Comparison of ENCODE assay signal across 10 cellular contexts in the genomic region with DNA sequence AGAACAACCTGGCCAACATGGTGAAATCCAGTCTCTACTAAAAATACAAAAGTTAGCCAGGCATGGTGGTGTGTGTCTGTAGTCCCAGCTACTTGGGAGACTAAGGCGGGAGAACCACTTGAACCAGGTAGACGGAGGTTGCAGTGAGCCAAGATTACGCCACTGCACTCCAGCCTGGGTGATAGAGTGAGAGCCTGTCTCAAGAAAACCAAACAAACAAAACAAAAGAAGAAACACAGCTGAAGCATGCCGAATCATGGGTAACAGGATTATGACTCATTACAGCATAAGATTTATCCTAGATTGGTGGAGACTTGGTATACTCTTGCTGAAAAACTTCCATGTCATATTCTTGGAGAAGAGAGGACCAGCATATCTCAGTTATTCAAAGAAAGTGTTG.
"Had no signal": no experiment of that assay in that cellular context is flagged by ENCODE, and none has a peak within 500 bp of the region (broad histone marks: within the 10 kb centered on the region; RNA-seq: fewer than 3 reads in every experiment).

No MANE protein-coding gene starts in this region.

- H3K4me3 ChIP-seq: heart left ventricle, testis had no signal

- H3K27ac Mint-ChIP-seq: activated naive CD4-positive, alpha-beta T cell treated with anti-CD3 and anti-CD28 coated beads, Interleukin-2, amount 50 U/mL, for 24 hours; nephron progenitor cell; stimulated activated naive CD8-positive, alpha-beta T cell treated with anti-CD3 and anti-CD28 coated beads, Interleukin-15, amount 100 ng/mL, for 72 hours had no signal

- H3K4me3 Mint-ChIP-seq: activated naive CD4-positive, alpha-beta T cell treated with anti-CD3 and anti-CD28 coated beads, Interleukin-2, amount 50 U/mL, for 24 hours; nephron progenitor cell; stimulated activated naive CD8-positive, alpha-beta T cell treated with anti-CD3 and anti-CD28 coated beads, Interleukin-15, amount 100 ng/mL, for 72 hours had no signal

- H3K36me3 Mint-ChIP-seq: activated naive CD4-positive, alpha-beta T cell treated with anti-CD3 and anti-CD28 coated beads, Interleukin-2, amount 50 U/mL, for 24 hours had no signal

- H3K4me1 Mint-ChIP-seq: activated naive CD4-positive, alpha-beta T cell treated with anti-CD3 and anti-CD28 coated beads, Interleukin-2, amount 50 U/mL, for 24 hours; nephron progenitor cell; stimulated activated naive CD8-positive, alpha-beta T cell treated with anti-CD3 and anti-CD28 coated beads, Interleukin-15, amount 100 ng/mL, for 72 hours had no signal

- H3K27me3 Mint-ChIP-seq: activated naive CD4-positive, alpha-beta T cell treated with anti-CD3 and anti-CD28 coated beads, Interleukin-2, amount 50 U/mL, for 24 hours; stimulated activated naive CD8-positive, alpha-beta T cell treated with anti-CD3 and anti-CD28 coated beads, Interleukin-15, amount 100 ng/mL, for 72 hours had no signal

- DNase-seq: activated CD4-positive, alpha-beta T cell treated with anti-CD3 and anti-CD28 coated beads, Interleukin-2, amount 50 U/mL, for 1 hour; activated T-cell treated with anti-CD3 and anti-CD28 coated beads for 4 hours; heart left ventricle; mesendoderm; nephron progenitor cell; stimulated activated CD4-positive, alpha-beta T cell treated with anti-CD3 and anti-CD28 coated beads, Interleukin-4, amount 100 ng/mL, for 24 hours; stimulated activated naive CD8-positive, alpha-beta T cell treated with anti-CD3 and anti-CD28 coated beads, Interleukin-15, amount 100 ng/mL, for 72 hours; T-helper 2 cell; testis had no signal

- H3K9me3 Mint-ChIP-seq: activated naive CD4-positive, alpha-beta T cell treated with anti-CD3 and anti-CD28 coated beads, Interleukin-2, amount 50 U/mL, for 24 hours; nephron progenitor cell; stimulated activated naive CD8-positive, alpha-beta T cell treated with anti-CD3 and anti-CD28 coated beads, Interleukin-15, amount 100 ng/mL, for 72 hours had no signal
